In genomic region chr11:12143461-12144258, GRCh38 we compare ENCODE assay signal across 12 cellular contexts. TPM values are rescaled to one million over a fixed set of nuclear protein-coding genes. Genes with fewer than 3 reads are reported as not detected.
A peak's percentile ranks its signal among the peaks of the same experiment; 100 is the strongest.
DNase-seq lines count a peak whose midpoint lies in the region; ATAC-seq and TF ChIP-seq lines count a peak whose summit lies in the region.
"Had no signal": no experiment of that assay in that cellular context is flagged by ENCODE, and none has a peak within 500 bp of the region (broad histone marks: within the 10 kb centered on the region; RNA-seq: fewer than 3 reads in every experiment).

No MANE protein-coding gene starts in this region.

- no peak for TF ChIP-seq POLR2A in stomach (IDR thresholded peaks at IDR 0.05)

- peak overlapping the region; percentile 14 for H3K9ac ChIP-seq in Loucy (ENCODE audit: low read depth, low read length, poor library complexity, severe bottlenecking)

- no peaks in the 10 kb centered on the region for H3K27me3 ChIP-seq in Loucy (ENCODE audit: insufficient read depth, low read length, poor library complexity, severe bottlenecking)
- no peaks in the 10 kb centered on the region for H3K27me3 ChIP-seq in stomach

- peak; percentile 21 for ATAC-seq in activated naive CD8-positive, alpha-beta T cell treated with anti-CD3 and anti-CD28 coated beads, Interleukin-2, amount 10 ng/mL, durations not matched to agents 7 days and 5 days (ENCODE audit: low read depth)
- ATAC-seq in HG03460 (IDR thresholded peaks at IDR 0.05; ENCODE audit: unreplicated experiment) = no peak
- ATAC-seq: activated T-cell treated with anti-CD3 and anti-CD28 coated beads, Interleukin-2, amount 50 U/mL, for 4 hours had no signal

- no peaks in the 10 kb centered on the region for H3K9me3 Mint-ChIP-seq in activated naive CD8-positive, alpha-beta T cell treated with anti-CD3 and anti-CD28 coated beads, Interleukin-2, amount 10 ng/mL, durations not matched to agents 7 days and 5 days
- H3K9me3 Mint-ChIP-seq: activated T-cell treated with anti-CD3 and anti-CD28 coated beads, Interleukin-2, amount 50 U/mL, for 4 hours; stimulated activated memory B cell treated with anti-CD40 and anti-IgM and Interleukin-4, amounts not matched to agents 10 μg/mL and 1 μg/mL and 100 μg/mL, for 72 hours had no signal

- H3K36me3 ChIP-seq in Loucy (ENCODE audit: insufficient read depth, low read length) = no peaks in the 10 kb centered on the region
- peaks cover 0 to 9% (median 3%) of the 10 kb centered on the region in 4 donors for H3K36me3 ChIP-seq in stomach

- POLR2A ChIA-PET in activated naive CD8-positive, alpha-beta T cell treated with anti-CD3 and anti-CD28 coated beads, Interleukin-2, amount 10 ng/mL, durations not matched to agents 7 days and 5 days (lab: Charles Lee) = interaction anchor here (0.7 to 1.6 kb wide), 3 partner anchors 9 to 52 kb away, joined by 3 to 5 read pairs (median 3); no protein-coding TSS in a partner anchor

- H3K4me3 ChIP-seq in Loucy (ENCODE audit: low read length, poor library complexity, severe bottlenecking) (no peak overlapping the region), stomach (no peak overlapping the region)

- no peaks in the 10 kb centered on the region for H3K27me3 Mint-ChIP-seq in activated naive CD8-positive, alpha-beta T cell treated with anti-CD3 and anti-CD28 coated beads, Interleukin-2, amount 10 ng/mL, durations not matched to agents 7 days and 5 days

- H3K9me3 ChIP-seq in Loucy (ENCODE audit: insufficient read depth, low read depth, low read length) = no peaks in the 10 kb centered on the region
- H3K9me3 ChIP-seq in stomach = no peaks in the 10 kb centered on the region

- H3K9me2 ChIP-seq in Loucy (replicated peaks; ENCODE audit: low read depth, low read length) = no peaks in the 10 kb centered on the region

- H3K4me2 ChIP-seq in Loucy (ENCODE audit: low read depth, low read length, poor library complexity, severe bottlenecking) = peak overlapping the region; percentile 21

- H3K36me3 Mint-ChIP-seq in activated naive CD8-positive, alpha-beta T cell treated with anti-CD3 and anti-CD28 coated beads, Interleukin-2, amount 10 ng/mL, durations not matched to agents 7 days and 5 days = peaks cover 28% of the 10 kb centered on the region
- H3K36me3 Mint-ChIP-seq: stimulated activated memory B cell treated with anti-CD40 and anti-IgM and Interleukin-4, amounts not matched to agents 10 μg/mL and 1 μg/mL and 100 μg/mL, for 72 hours had no signal

- peak overlapping the region in 4 of 5 donors; percentile 11 to 66 (median 58) for H3K27ac ChIP-seq in stomach

- no peaks in the 10 kb centered on the region for H3K79me2 ChIP-seq in Loucy (ENCODE audit: insufficient read depth, low read length)

- TF ChIP-seq CTCF in Loucy (conservative IDR thresholded peaks at IDR 0.05; ENCODE audit: low read length) = no peak
- no peak for TF ChIP-seq CTCF in stomach (IDR thresholded peaks at IDR 0.05)

- H3K4me1 ChIP-seq in Loucy (ENCODE audit: insufficient read depth, low read length, poor library complexity, severe bottlenecking) = peaks cover 45% of the 10 kb centered on the region
- H3K4me1 ChIP-seq in stomach = peaks cover 26 to 68% (median 50%) of the 10 kb centered on the region in 4 donors

- no peak for TF ChIP-seq EP300 in stomach (IDR thresholded peaks at IDR 0.05)

- peaks cover 57% of the 10 kb centered on the region for H3K4me1 Mint-ChIP-seq in activated naive CD8-positive, alpha-beta T cell treated with anti-CD3 and anti-CD28 coated beads, Interleukin-2, amount 10 ng/mL, durations not matched to agents 7 days and 5 days
- H3K4me1 Mint-ChIP-seq: stimulated activated memory B cell treated with anti-CD40 and anti-IgM and Interleukin-4, amounts not matched to agents 10 μg/mL and 1 μg/mL and 100 μg/mL, for 72 hours had no signal

- H3K27ac Mint-ChIP-seq in activated naive CD8-positive, alpha-beta T cell treated with anti-CD3 and anti-CD28 coated beads, Interleukin-2, amount 10 ng/mL, durations not matched to agents 7 days and 5 days = peak overlapping the region; percentile 82
- H3K27ac Mint-ChIP-seq: stimulated activated memory B cell treated with anti-CD40 and anti-IgM and Interleukin-4, amounts not matched to agents 10 μg/mL and 1 μg/mL and 100 μg/mL, for 72 hours had no signal

- H3K4me3 Mint-ChIP-seq in activated naive CD8-positive, alpha-beta T cell treated with anti-CD3 and anti-CD28 coated beads, Interleukin-2, amount 10 ng/mL, durations not matched to agents 7 days and 5 days = peak overlapping the region; percentile 46
- H3K4me3 Mint-ChIP-seq: activated T-cell treated with anti-CD3 and anti-CD28 coated beads, Interleukin-2, amount 50 U/mL, for 4 hours; stimulated activated memory B cell treated with anti-CD40 and anti-IgM and Interleukin-4, amounts not matched to agents 10 μg/mL and 1 μg/mL and 100 μg/mL, for 72 hours had no signal

- DNase-seq in activated naive CD8-positive, alpha-beta T cell treated with anti-CD3 and anti-CD28 coated beads, Interleukin-2, amount 10 ng/mL, durations not matched to agents 7 days and 5 days = no peak
- peak; percentile 69 for DNase-seq in iris pigment epithelial cell (ENCODE audit: low read depth)
- no peak for DNase-seq in stomach
- no peak for DNase-seq in ureter (ENCODE audit: low spot score)
- no peak for DNase-seq in NCI-H1694 (lab: John Stamatoyannopoulos, UW)
- DNase-seq in NCI-H2196 (lab: John Stamatoyannopoulos, UW; ENCODE audit: unreplicated experiment) = no peak
- DNase-seq: activated T-cell treated with anti-CD3 and anti-CD28 coated beads, Interleukin-2, amount 50 U/mL, for 4 hours; Karpas-422; NCI-H510A treated with DMSO at 0.1 percent for 48 hours had no signal

- WGBS in stomach, 5 donors = 61 to 69% (median 65%) methylated on average over 7 of the region's 7 CpGs

- intact Hi-C loops in stomach (cut with DNase I; ENCODE audit: low total_unique reads) = no loop called here

- no peaks in the 10 kb centered on the region for H4K20me1 ChIP-seq in Loucy (ENCODE audit: insufficient read depth, low read length, poor library complexity, severe bottlenecking)

- no peak overlapping the region for H2AFZ ChIP-seq in Loucy (ENCODE audit: low read length)

- no peaks in the 10 kb centered on the region for H3F3A ChIP-seq in Loucy (ENCODE audit: low read depth)

RNA-seq across cellular contexts. Expression of gene MICAL2, which starts 33.3 kb away (rescaled TPM):
- 10 to 100 TPM; 36.9 to 42.6 TPM for total RNA-seq in activated naive CD8-positive, alpha-beta T cell treated with anti-CD3 and anti-CD28 coated beads, Interleukin-2, amount 10 ng/mL, durations not matched to agents 7 days and 5 days
- 100 to 1,000 TPM in 2 of 5 donors, 10 to 100 TPM in 3; 82.6 to 165 (median 86.1) TPM for total RNA-seq in stomach
- polyA plus RNA-seq in stomach = 10 to 100 TPM; 11.2 to 31.4 (median 13.3) TPM
- 215 TPM for total RNA-seq in ureter
